Comparison of ENCODE assay signal across 8 cellular contexts in the genomic region with DNA sequence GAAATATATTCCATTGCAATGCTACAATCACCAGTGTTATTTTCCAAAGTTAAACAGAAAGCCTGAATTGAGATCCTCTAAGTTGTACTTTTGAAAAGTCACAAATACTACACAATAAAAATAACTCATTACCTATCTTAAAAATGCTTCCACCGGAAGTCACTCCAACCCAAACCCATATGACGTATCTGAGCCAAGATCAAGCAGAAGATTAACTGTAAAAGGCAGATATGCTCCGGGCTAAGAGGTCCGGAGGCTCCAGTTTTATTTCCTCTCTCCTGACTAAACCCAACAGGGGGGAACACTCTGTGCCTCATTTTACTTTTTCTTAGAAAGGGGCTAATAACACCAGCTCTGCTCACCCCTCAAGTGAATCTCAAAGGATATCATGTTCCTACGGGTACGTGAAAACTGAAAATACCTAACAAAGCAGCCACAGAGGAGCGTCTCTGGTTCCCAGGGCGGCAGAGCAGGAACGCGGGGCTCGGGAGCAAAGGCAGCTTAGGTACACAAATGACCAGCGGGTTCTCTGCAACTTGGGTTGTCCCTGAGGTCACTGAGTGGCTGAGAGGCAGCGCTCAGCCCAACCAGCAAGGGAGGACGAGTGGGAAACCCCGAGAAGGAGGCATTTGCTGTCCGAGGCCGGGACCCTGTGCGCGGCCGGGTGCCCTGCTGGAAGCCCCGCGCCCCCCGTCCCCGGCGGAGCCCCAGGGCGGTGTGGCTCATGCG. TPM values are rescaled to one million over a fixed set of nuclear protein-coding genes. Genes with fewer than 3 reads are reported as not detected.
DNase-seq lines count a peak whose midpoint lies in the region; ATAC-seq and TF ChIP-seq lines count a peak whose summit lies in the region.

No MANE protein-coding gene starts in this region.

- intact Hi-C loops in right lobe of liver (cut with DNase I): loop anchor here in 1 of 2 donors (10.0 kb wide), 1 partner anchor 106 kb away; no protein-coding TSS in a partner anchor

- TF ChIP-seq CTCF in choroid plexus epithelial cell (conservative IDR thresholded peaks at IDR 0.05; ENCODE audit: low read depth, low read length): no peak
- no peak for TF ChIP-seq CTCF in right lobe of liver (IDR thresholded peaks at IDR 0.05)

- H3K4me1 ChIP-seq in right lobe of liver: peaks cover 0 to 34% (median 10%) of the 10 kb centered on the region in 4 donors
- H3K4me1 ChIP-seq in thymus (ENCODE audit: control insufficient read depth, insufficient read depth, low read length): no peaks in the 10 kb centered on the region

- DNase-seq in DMS53 (lab: John Stamatoyannopoulos, UW) (peak; percentile 59), DMS53 treated with DMSO at 0.1 percent for 48 hours (lab: John Stamatoyannopoulos, UW; ENCODE audit: unreplicated experiment) (no peak), H7 (no peak), NCI-H774 (lab: John Stamatoyannopoulos, UW) (peak; percentile 75), choroid plexus epithelial cell (ENCODE audit: low read depth) (no peak), right lobe of liver (peak in 1 of 3 donors; percentile 68)
- no peak for DNase-seq in effector CD8-positive, alpha-beta T cell (lab: John Stamatoyannopoulos, UW)

- H3K27me3 ChIP-seq in H7 (ENCODE audit: control insufficient read depth, insufficient read depth, low read length) (no peaks in the 10 kb centered on the region; the same call in 1 of the 2 replicates), right lobe of liver (no peaks in the 10 kb centered on the region), thymus (ENCODE audit: control insufficient read depth, insufficient read depth) (peaks cover 20% of the 10 kb centered on the region)

- peaks cover 2% of the 10 kb centered on the region for H3K36me3 ChIP-seq in H7 (replicated peaks; ENCODE audit: control insufficient read depth, insufficient read depth, low read length)
- H3K36me3 ChIP-seq in right lobe of liver: peaks cover 0 to 3% (median 0%) of the 10 kb centered on the region in 4 donors
- H3K36me3 ChIP-seq in thymus (ENCODE audit: control insufficient read depth, insufficient read depth): no peaks in the 10 kb centered on the region

- TF ChIP-seq POLR2A in right lobe of liver (IDR thresholded peaks at IDR 0.05): peak; percentile 47

- H3K27ac ChIP-seq in right lobe of liver (peak overlapping the region; percentile 90 to 98 (median 95)), thymus (ENCODE audit: low read depth) (peak overlapping the region; percentile 39)

- peak; percentile 17 to 54 (median 48) for ATAC-seq in right lobe of liver

- no peaks in the 10 kb centered on the region for H3K9me3 ChIP-seq in right lobe of liver
- H3K9me3 ChIP-seq in thymus (ENCODE audit: control insufficient read depth): peaks cover 1% of the 10 kb centered on the region

- 0% methylated on average over 11 of the region's 27 CpGs for WGBS in right lobe of liver (ENCODE audit: insufficient coverage, low coverage, low lambda C conversion rate, missing lambda C conversion rate)
- WGBS in thymus: 4% methylated on average over 27 of the region's 27 CpGs

- H3K4me3 ChIP-seq in H7 (ENCODE audit: insufficient read depth, low read depth, low read length): peak overlapping the region; percentile 86
- peak overlapping the region; percentile 80 for H3K4me3 ChIP-seq in choroid plexus epithelial cell (ENCODE audit: low read depth, low read length)
- peak overlapping the region; percentile 84 to 96 (median 91) for H3K4me3 ChIP-seq in right lobe of liver
- H3K4me3 ChIP-seq in thymus (ENCODE audit: low read length): peak overlapping the region; percentile 66

RNA-seq across cellular contexts. Expression of a gene that starts 0.8 kb away (rescaled TPM):
- 12.1 and 20.8 TPM in 2 replicates for total RNA-seq in H7 (2014; rRNA removed; shearing (Covaris generic))
- 10 to 100 TPM; 12.5 to 47.2 (median 36.3) TPM for total RNA-seq in right lobe of liver
- 18.5 TPM for polyA plus RNA-seq in thymus

RNA-seq across cellular contexts. Expression of a gene that starts 54.6 kb away (rescaled TPM):
- 21.0 and 22.8 TPM in 2 replicates for total RNA-seq in H7 (2014; rRNA removed; shearing (Covaris generic))
- 10 to 100 TPM; 24.2 to 41.9 (median 29.9) TPM for total RNA-seq in right lobe of liver
- 50.4 TPM for polyA plus RNA-seq in thymus

Comparison
In these comparisons a context has a peak if more than half of its experiments do, and no peak if none do; other contexts are left out.
1. DNase-seq: peak in DMS53 (single experiment) and NCI-H774 (single experiment); none in DMS53 treated with DMSO at 0.1 percent for 48 hours (single experiment), H7 (single experiment), choroid plexus epithelial cell (single experiment) and effector CD8-positive, alpha-beta T cell (single experiment).
2. Peak in every context shown above with its lines, with median percentiles within 50 percentile points of each other: H3K4me3 ChIP-seq.